1 cellular context compared by ENCODE assay signal in genomic region chr22:20655623-20656022, GRCh38.
A peak's percentile ranks its signal among the peaks of the same experiment; 100 is the strongest.
TF ChIP-seq lines count a peak whose summit lies in the region.

No MANE protein-coding gene starts in this region.

TF ChIP-seq in K562, 482 proteins besides CTCF, POLR2A, EP300 and RAD21 (continued from another document):
- TF ChIP-seq, protein P1, sequence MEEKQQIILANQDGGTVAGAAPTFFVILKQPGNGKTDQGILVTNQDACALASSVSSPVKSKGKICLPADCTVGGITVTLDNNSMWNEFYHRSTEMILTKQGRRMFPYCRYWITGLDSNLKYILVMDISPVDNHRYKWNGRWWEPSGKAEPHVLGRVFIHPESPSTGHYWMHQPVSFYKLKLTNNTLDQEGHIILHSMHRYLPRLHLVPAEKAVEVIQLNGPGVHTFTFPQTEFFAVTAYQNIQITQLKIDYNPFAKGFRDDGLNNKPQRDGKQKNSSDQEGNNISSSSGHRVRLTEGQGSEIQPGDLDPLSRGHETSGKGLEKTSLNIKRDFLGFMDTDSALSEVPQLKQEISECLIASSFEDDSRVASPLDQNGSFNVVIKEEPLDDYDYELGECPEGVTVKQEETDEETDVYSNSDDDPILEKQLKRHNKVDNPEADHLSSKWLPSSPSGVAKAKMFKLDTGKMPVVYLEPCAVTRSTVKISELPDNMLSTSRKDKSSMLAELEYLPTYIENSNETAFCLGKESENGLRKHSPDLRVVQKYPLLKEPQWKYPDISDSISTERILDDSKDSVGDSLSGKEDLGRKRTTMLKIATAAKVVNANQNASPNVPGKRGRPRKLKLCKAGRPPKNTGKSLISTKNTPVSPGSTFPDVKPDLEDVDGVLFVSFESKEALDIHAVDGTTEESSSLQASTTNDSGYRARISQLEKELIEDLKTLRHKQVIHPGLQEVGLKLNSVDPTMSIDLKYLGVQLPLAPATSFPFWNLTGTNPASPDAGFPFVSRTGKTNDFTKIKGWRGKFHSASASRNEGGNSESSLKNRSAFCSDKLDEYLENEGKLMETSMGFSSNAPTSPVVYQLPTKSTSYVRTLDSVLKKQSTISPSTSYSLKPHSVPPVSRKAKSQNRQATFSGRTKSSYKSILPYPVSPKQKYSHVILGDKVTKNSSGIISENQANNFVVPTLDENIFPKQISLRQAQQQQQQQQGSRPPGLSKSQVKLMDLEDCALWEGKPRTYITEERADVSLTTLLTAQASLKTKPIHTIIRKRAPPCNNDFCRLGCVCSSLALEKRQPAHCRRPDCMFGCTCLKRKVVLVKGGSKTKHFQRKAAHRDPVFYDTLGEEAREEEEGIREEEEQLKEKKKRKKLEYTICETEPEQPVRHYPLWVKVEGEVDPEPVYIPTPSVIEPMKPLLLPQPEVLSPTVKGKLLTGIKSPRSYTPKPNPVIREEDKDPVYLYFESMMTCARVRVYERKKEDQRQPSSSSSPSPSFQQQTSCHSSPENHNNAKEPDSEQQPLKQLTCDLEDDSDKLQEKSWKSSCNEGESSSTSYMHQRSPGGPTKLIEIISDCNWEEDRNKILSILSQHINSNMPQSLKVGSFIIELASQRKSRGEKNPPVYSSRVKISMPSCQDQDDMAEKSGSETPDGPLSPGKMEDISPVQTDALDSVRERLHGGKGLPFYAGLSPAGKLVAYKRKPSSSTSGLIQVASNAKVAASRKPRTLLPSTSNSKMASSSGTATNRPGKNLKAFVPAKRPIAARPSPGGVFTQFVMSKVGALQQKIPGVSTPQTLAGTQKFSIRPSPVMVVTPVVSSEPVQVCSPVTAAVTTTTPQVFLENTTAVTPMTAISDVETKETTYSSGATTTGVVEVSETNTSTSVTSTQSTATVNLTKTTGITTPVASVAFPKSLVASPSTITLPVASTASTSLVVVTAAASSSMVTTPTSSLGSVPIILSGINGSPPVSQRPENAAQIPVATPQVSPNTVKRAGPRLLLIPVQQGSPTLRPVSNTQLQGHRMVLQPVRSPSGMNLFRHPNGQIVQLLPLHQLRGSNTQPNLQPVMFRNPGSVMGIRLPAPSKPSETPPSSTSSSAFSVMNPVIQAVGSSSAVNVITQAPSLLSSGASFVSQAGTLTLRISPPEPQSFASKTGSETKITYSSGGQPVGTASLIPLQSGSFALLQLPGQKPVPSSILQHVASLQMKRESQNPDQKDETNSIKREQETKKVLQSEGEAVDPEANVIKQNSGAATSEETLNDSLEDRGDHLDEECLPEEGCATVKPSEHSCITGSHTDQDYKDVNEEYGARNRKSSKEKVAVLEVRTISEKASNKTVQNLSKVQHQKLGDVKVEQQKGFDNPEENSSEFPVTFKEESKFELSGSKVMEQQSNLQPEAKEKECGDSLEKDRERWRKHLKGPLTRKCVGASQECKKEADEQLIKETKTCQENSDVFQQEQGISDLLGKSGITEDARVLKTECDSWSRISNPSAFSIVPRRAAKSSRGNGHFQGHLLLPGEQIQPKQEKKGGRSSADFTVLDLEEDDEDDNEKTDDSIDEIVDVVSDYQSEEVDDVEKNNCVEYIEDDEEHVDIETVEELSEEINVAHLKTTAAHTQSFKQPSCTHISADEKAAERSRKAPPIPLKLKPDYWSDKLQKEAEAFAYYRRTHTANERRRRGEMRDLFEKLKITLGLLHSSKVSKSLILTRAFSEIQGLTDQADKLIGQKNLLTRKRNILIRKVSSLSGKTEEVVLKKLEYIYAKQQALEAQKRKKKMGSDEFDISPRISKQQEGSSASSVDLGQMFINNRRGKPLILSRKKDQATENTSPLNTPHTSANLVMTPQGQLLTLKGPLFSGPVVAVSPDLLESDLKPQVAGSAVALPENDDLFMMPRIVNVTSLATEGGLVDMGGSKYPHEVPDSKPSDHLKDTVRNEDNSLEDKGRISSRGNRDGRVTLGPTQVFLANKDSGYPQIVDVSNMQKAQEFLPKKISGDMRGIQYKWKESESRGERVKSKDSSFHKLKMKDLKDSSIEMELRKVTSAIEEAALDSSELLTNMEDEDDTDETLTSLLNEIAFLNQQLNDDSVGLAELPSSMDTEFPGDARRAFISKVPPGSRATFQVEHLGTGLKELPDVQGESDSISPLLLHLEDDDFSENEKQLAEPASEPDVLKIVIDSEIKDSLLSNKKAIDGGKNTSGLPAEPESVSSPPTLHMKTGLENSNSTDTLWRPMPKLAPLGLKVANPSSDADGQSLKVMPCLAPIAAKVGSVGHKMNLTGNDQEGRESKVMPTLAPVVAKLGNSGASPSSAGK (IDR thresholded peaks at IDR 0.05) = no peak
- TF ChIP-seq ADNP (tag; IDR thresholded peaks at IDR 0.05) (no peak), ZNF165 (CRISPR knock-in tag; IDR thresholded peaks at IDR 0.05; ENCODE audit: borderline replicate concordance) (no peak), MNT (conservative IDR thresholded peaks at IDR 0.05) (no peak), MITF (IDR thresholded peaks at IDR 0.05) (no peak), ZNF77 (CRISPR knock-in tag; IDR thresholded peaks at IDR 0.05) (no peak), ZNF584 (CRISPR knock-in tag; IDR thresholded peaks at IDR 0.05; ENCODE audit: low read depth) (no peak), POLR3G (IDR thresholded peaks at IDR 0.05; ENCODE audit: extremely low read depth, insufficient read length, insufficient replicate concordance) (no peak), SP2 (IDR thresholded peaks at IDR 0.05; ENCODE audit: extremely low read depth, low read depth, low read length, poor library complexity, severe bottlenecking) (no peak), POLR2H (tag; IDR thresholded peaks at IDR 0.05; ENCODE audit: low read depth) (0 out of 2 replicates have a peak, but pooled peaks have one; percentile 61), POLR3A (IDR thresholded peaks at IDR 0.05; ENCODE audit: borderline replicate concordance, extremely low read depth, insufficient read depth, insufficient read length) (no peak), ZNF696 (CRISPR knock-in tag; conservative IDR thresholded peaks at IDR 0.05) (no peak), ZNF121 (CRISPR knock-in tag; conservative IDR thresholded peaks at IDR 0.05) (no peak), POLR2B (IDR thresholded peaks at IDR 0.05; ENCODE audit: low read depth, partially characterized antibody) (no peak), SIX5 (IDR thresholded peaks at IDR 0.05; ENCODE audit: borderline replicate concordance in 1 of 2, insufficient read depth in 1 of 2, low read depth in 1 of 2, low read length in 2 of 2) (no peak), RBFOX2 (IDR thresholded peaks at IDR 0.05; ENCODE audit: low read depth, low read length) (no peak), RB1 (IDR thresholded peaks at IDR 0.05; ENCODE audit: low read depth) (no peak), KAT8 (IDR thresholded peaks at IDR 0.05; ENCODE audit: low read depth) (peak; percentile 32; the same call in 1 of the 2 replicates), ZNF197 (CRISPR knock-in tag; IDR thresholded peaks at IDR 0.05; ENCODE audit: low read depth) (0 out of 2 replicates have a peak, but pooled peaks have one; percentile 23), BCLAF1 (IDR thresholded peaks at IDR 0.05; ENCODE audit: borderline replicate concordance in 1 of 2, control insufficient read depth in 1 of 2, low read depth in 2 of 2, low read length in 1 of 2) (peak in 1 of 2 experiments; percentile 28; a peak in 1 of 4 replicates), ZNF12 (CRISPR knock-in tag; IDR thresholded peaks at IDR 0.05) (no peak), ZNF324 (CRISPR knock-in tag; IDR thresholded peaks at IDR 0.05) (no peak), MXI1 (IDR thresholded peaks at IDR 0.05; ENCODE audit: low read depth, low read length) (no peak), ZBTB49 (CRISPR knock-in tag; IDR thresholded peaks at IDR 0.05; ENCODE audit: borderline replicate concordance) (0 out of 2 replicates have a peak, but pooled peaks have one; percentile 33), HIVEP1 (CRISPR knock-in tag; IDR thresholded peaks at IDR 0.05) (no peak), ZNF140 (CRISPR knock-in tag; IDR thresholded peaks at IDR 0.05) (no peak), ZEB2 (IDR thresholded peaks at IDR 0.05) (no peak), KDM5B (IDR thresholded peaks at IDR 0.05; ENCODE audit: insufficient replicate concordance, low read depth, low read length) (no peak)
- TF ChIP-seq, protein P2, sequence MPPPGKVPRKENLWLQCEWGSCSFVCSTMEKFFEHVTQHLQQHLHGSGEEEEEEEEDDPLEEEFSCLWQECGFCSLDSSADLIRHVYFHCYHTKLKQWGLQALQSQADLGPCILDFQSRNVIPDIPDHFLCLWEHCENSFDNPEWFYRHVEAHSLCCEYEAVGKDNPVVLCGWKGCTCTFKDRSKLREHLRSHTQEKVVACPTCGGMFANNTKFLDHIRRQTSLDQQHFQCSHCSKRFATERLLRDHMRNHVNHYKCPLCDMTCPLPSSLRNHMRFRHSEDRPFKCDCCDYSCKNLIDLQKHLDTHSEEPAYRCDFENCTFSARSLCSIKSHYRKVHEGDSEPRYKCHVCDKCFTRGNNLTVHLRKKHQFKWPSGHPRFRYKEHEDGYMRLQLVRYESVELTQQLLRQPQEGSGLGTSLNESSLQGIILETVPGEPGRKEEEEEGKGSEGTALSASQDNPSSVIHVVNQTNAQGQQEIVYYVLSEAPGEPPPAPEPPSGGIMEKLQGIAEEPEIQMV (tag; conservative IDR thresholded peaks at IDR 0.05; ENCODE audit: low read depth) = no peak
